ENCODE assay signal across 13 cellular contexts in genomic region chr17:58741121-58741625, GRCh38. TPM values are rescaled to one million over a fixed set of nuclear protein-coding genes. Genes with fewer than 3 reads are reported as not detected.
DNase-seq lines count a peak whose midpoint lies in the region; ATAC-seq and TF ChIP-seq lines count a peak whose summit lies in the region.
"Had no signal": no experiment of that assay in that cellular context is flagged by ENCODE, and none has a peak within 500 bp of the region (broad histone marks: within the 10 kb centered on the region; RNA-seq: fewer than 3 reads in every experiment).

No MANE protein-coding gene starts in this region.

- no peak overlapping the region for H3K4me3 Mint-ChIP-seq in activated T-cell treated with anti-CD3 and anti-CD28 coated beads, Interleukin-2, amount 50 U/mL, for 72 hours
- H3K4me3 Mint-ChIP-seq: H9 had no signal

- no peaks in the 10 kb centered on the region for H3K36me3 Mint-ChIP-seq in activated T-cell treated with anti-CD3 and anti-CD28 coated beads, Interleukin-2, amount 50 U/mL, for 72 hours (ENCODE audit: insufficient read depth in 2 of 2)

- DNase-seq in SIG-M5 treated with dmso at 0.1 percent for 504 hours (lab: John Stamatoyannopoulos, UW; ENCODE audit: unreplicated experiment), result peak; percentile 95
- DNase-seq in SIG-M5 (lab: John Stamatoyannopoulos, UW), result no peak
- peak; percentile 88 for DNase-seq in epithelial cell of prostate (ENCODE audit: low read depth, low spot score)
- no peak for DNase-seq in smooth muscle cell (lab: John Stamatoyannopoulos, UW; ENCODE audit: unreplicated experiment)
- DNase-seq in activated T-cell treated with anti-CD3 and anti-CD28 coated beads, Interleukin-2, amount 50 U/mL, for 72 hours, result no peak
- DNase-seq in medulla oblongata (ENCODE audit: extremely low spot score), result no peak
- DNase-seq: anterior cingulate cortex; DMS153; effector CD8-positive, alpha-beta T cell; H9 had no signal

- H3K4me1 Mint-ChIP-seq in activated T-cell treated with anti-CD3 and anti-CD28 coated beads, Interleukin-2, amount 50 U/mL, for 72 hours (ENCODE audit: low read depth), result no peaks in the 10 kb centered on the region
- H3K4me1 Mint-ChIP-seq: H9 had no signal

- no peaks in the 10 kb centered on the region for H3K27me3 Mint-ChIP-seq in activated T-cell treated with anti-CD3 and anti-CD28 coated beads, Interleukin-2, amount 50 U/mL, for 72 hours (ENCODE audit: low read depth)

- H3K27ac Mint-ChIP-seq in activated T-cell treated with anti-CD3 and anti-CD28 coated beads, Interleukin-2, amount 50 U/mL, for 72 hours, result no peak overlapping the region
- H3K27ac Mint-ChIP-seq: H9 had no signal

- no peak overlapping the region for H3K4me2 ChIP-seq in smooth muscle cell
- H3K4me2 ChIP-seq: KMS-11 had no signal

- 85% methylated on average over 8 of the region's 8 CpGs for WGBS in smooth muscle cell (ENCODE audit: low lambda C conversion rate)

- H3K27ac ChIP-seq in epithelial cell of prostate, result peak overlapping the region; percentile 58
- peak overlapping the region; percentile 62 for H3K27ac ChIP-seq in smooth muscle cell (ENCODE audit: low read depth)
- H3K27ac ChIP-seq: 22Rv1, KMS-11 had no signal

- no peak overlapping the region for H2AFZ ChIP-seq in smooth muscle cell (ENCODE audit: low read depth)

- no peaks in the 10 kb centered on the region for H3K9me3 Mint-ChIP-seq in activated T-cell treated with anti-CD3 and anti-CD28 coated beads, Interleukin-2, amount 50 U/mL, for 72 hours
- H3K9me3 Mint-ChIP-seq: H9 had no signal

- H3K36me3 ChIP-seq in smooth muscle cell (ENCODE audit: low read depth), result no peaks in the 10 kb centered on the region

- ATAC-seq in activated T-cell treated with anti-CD3 and anti-CD28 coated beads, Interleukin-2, amount 50 U/mL, for 72 hours (replicated peaks in 1 of 2), result no peak

- H3K9me3 ChIP-seq in smooth muscle cell (replicated peaks; ENCODE audit: low read depth), result no peaks in the 10 kb centered on the region

- H4K20me1 ChIP-seq in smooth muscle cell (ENCODE audit: low read depth), result no peaks in the 10 kb centered on the region

- H3K27me3 ChIP-seq in smooth muscle cell (ENCODE audit: low read depth), result no peaks in the 10 kb centered on the region

- no peaks in the 10 kb centered on the region for H3K79me2 ChIP-seq in smooth muscle cell (ENCODE audit: low read depth)

- no peak overlapping the region for H3K9ac ChIP-seq in smooth muscle cell (ENCODE audit: low read depth)
- H3K9ac ChIP-seq: KMS-11 had no signal

- H3F3A ChIP-seq in smooth muscle cell (ENCODE audit: low read depth), result no peaks in the 10 kb centered on the region

- TF ChIP-seq CTCF in smooth muscle cell (IDR thresholded peaks at IDR 0.05; ENCODE audit: borderline replicate concordance, insufficient read depth, poor library complexity, severe bottlenecking), result no peak

- no peak overlapping the region for H3K4me3 ChIP-seq in smooth muscle cell

- H3K4me1 ChIP-seq in smooth muscle cell (ENCODE audit: low read depth), result no peaks in the 10 kb centered on the region

RNA-seq across cellular contexts. Expression of gene PPM1E, which starts 14.5 kb away (rescaled TPM):
- 0.72 and 1.6 TPM in 2 replicates for total RNA-seq in smooth muscle cell
- 0.02 and 0.29 TPM in 2 replicates for polyA plus RNA-seq in smooth muscle cell
- total RNA-seq in activated T-cell treated with anti-CD3 and anti-CD28 coated beads, Interleukin-2, amount 50 U/mL, for 72 hours, result under 1 TPM; 0.07 to 0.12 TPM

RNA-seq across cellular contexts. Expression of gene RAD51C, which starts 48.8 kb away (rescaled TPM):
- total RNA-seq in smooth muscle cell, result 20.9 and 23.2 TPM in 2 replicates
- polyA plus RNA-seq in smooth muscle cell, result 27.1 and 29.9 TPM in 2 replicates
- total RNA-seq in activated T-cell treated with anti-CD3 and anti-CD28 coated beads, Interleukin-2, amount 50 U/mL, for 72 hours, result 100 to 1,000 TPM in 1 of 2 donors, 10 to 100 TPM in 1; 81.2 to 105 TPM

RNA-seq across cellular contexts. Expression of gene TEX14, which starts 49.3 kb away (rescaled TPM):
- total RNA-seq in smooth muscle cell, result 0.04 TPM in 1 of 2 replicates, not detected in the other
- not detected in 2 replicates for polyA plus RNA-seq in smooth muscle cell
- total RNA-seq in activated T-cell treated with anti-CD3 and anti-CD28 coated beads, Interleukin-2, amount 50 U/mL, for 72 hours, result under 1 TPM; 0.46 to 0.84 TPM
- total RNA-seq: RPMI7951 had no signal

Comparison
In these comparisons a context has a peak if more than half of its experiments do, and no peak if none do; other contexts are left out.
1. DNase-seq: peak in SIG-M5 treated with dmso at 0.1 percent for 504 hours (single experiment) and epithelial cell of prostate (single experiment); none in SIG-M5 (single experiment), smooth muscle cell (single experiment), activated T-cell treated with anti-CD3 and anti-CD28 coated beads, Interleukin-2, amount 50 U/mL, for 72 hours (0 of 2) and medulla oblongata (single experiment).